Comparison of ENCODE assay signal across 8 cellular contexts in genomic region chr5:72394688-72395087, GRCh38.
DNase-seq lines count a peak whose midpoint lies in the region; ATAC-seq and TF ChIP-seq lines count a peak whose summit lies in the region.

No MANE protein-coding gene starts in this region.

- no peaks in the 10 kb centered on the region for H3K9me3 Mint-ChIP-seq in activated CD4-positive, alpha-beta T cell treated with anti-CD3 and anti-CD28 coated beads for 36 hours (ENCODE audit: low read depth)
- peaks cover 0 to 13% (median 3%) of the 10 kb centered on the region in 8 donors for H3K9me3 Mint-ChIP-seq in CD4-positive, alpha-beta memory T cell

- H3K4me3 ChIP-seq in epithelial cell of esophagus (ENCODE audit: low read length) (no peak overlapping the region), thyroid gland (replicated peaks in 1 of 3) (no peak overlapping the region)
- H3K4me3 ChIP-seq in CD4-positive, alpha-beta memory T cell (ENCODE audit: low read length in 2 of 2), result no peak overlapping the region

- H3K27ac ChIP-seq in thyroid gland, result no peak overlapping the region
- H3K27ac ChIP-seq in CD4-positive, alpha-beta memory T cell (ENCODE audit: low read depth, low read length), result no peak overlapping the region

- DNase-seq in activated CD4-positive, alpha-beta T cell treated with anti-CD3 and anti-CD28 coated beads for 36 hours, result peak; percentile 7
- no peak for DNase-seq in activated CD4-positive, alpha-beta T cell treated with anti-CD3 and anti-CD28 coated beads, Interleukin-2, amount 50 U/mL, for 4 hours
- DNase-seq in M059J (ENCODE audit: low read depth) (peak; percentile 54), epithelial cell of esophagus (ENCODE audit: low read depth) (no peak), thyroid gland (no peak)
- DNase-seq in CD4-positive, alpha-beta memory T cell, result no peak
- no peak for DNase-seq in stimulated activated naive CD4-positive, alpha-beta T cell (lab: John Stamatoyannopoulos, UW)

- CTCF ChIA-PET in activated CD4-positive, alpha-beta T cell treated with anti-CD3 and anti-CD28 coated beads for 36 hours (lab: Charles Lee), result interaction anchor here (0.8 to 1.3 kb wide), 2 partner anchors 8 to 9 kb away, joined by 3 to 4 read pairs; no protein-coding TSS in a partner anchor
- CTCF ChIA-PET in CD4-positive, alpha-beta memory T cell (lab: Charles Lee; ENCODE audit: partially characterized antibody), result no interaction called here

- intact Hi-C loops in activated CD4-positive, alpha-beta T cell treated with anti-CD3 and anti-CD28 coated beads for 36 hours (cut with DNase I, micrococcal nuclease), result loop anchor here in 1 of 2 experiments (10.0 kb wide), 1 partner anchor 130 kb away; no protein-coding TSS in a partner anchor
- intact Hi-C loops in thyroid gland (cut with DNase I), result no loop called here
- intact Hi-C loops in CD4-positive, alpha-beta memory T cell (cut with micrococcal nuclease), result no loop called here

- no peak overlapping the region for H3K27ac Mint-ChIP-seq in activated CD4-positive, alpha-beta T cell treated with anti-CD3 and anti-CD28 coated beads for 36 hours
- H3K27ac Mint-ChIP-seq in CD4-positive, alpha-beta memory T cell, result no peak overlapping the region

- 38 to 41% methylated on average over 2 of the region's 2 CpGs for WGBS in thyroid gland, 2 donors

- no peaks in the 10 kb centered on the region for H3K27me3 ChIP-seq in thyroid gland
- H3K27me3 ChIP-seq in CD4-positive, alpha-beta memory T cell (ENCODE audit: insufficient read depth, low read length), result no peaks in the 10 kb centered on the region

- no peaks in the 10 kb centered on the region for H3K9me3 ChIP-seq in thyroid gland
- H3K9me3 ChIP-seq in CD4-positive, alpha-beta memory T cell (ENCODE audit: control insufficient read depth in 1 of 2, low read length in 2 of 2), result no peaks in the 10 kb centered on the region

- TF ChIP-seq CTCF in epithelial cell of esophagus (IDR thresholded peaks at IDR 0.05; ENCODE audit: insufficient read depth, low read depth, low read length, missing control alignments), result peak; percentile 43
- peak in 4 of 6 experiments; percentile 13 to 35 (median 21) for TF ChIP-seq CTCF in thyroid gland (IDR thresholded peaks at IDR 0.05)

- H3K36me3 Mint-ChIP-seq in activated CD4-positive, alpha-beta T cell treated with anti-CD3 and anti-CD28 coated beads for 36 hours (ENCODE audit: low read depth), result no peaks in the 10 kb centered on the region
- H3K36me3 Mint-ChIP-seq in CD4-positive, alpha-beta memory T cell, result no peaks in the 10 kb centered on the region

- no peak for TF ChIP-seq POLR2A in thyroid gland (IDR thresholded peaks at IDR 0.05)

- no peaks in the 10 kb centered on the region for H3K4me1 Mint-ChIP-seq in activated CD4-positive, alpha-beta T cell treated with anti-CD3 and anti-CD28 coated beads for 36 hours
- no peaks in the 10 kb centered on the region for H3K4me1 Mint-ChIP-seq in CD4-positive, alpha-beta memory T cell

- no peak for ATAC-seq in activated CD4-positive, alpha-beta T cell treated with anti-CD3 and anti-CD28 coated beads for 36 hours
- ATAC-seq in GM21390 (IDR thresholded peaks at IDR 0.05; ENCODE audit: unreplicated experiment), result no peak

- peaks cover 22% of the 10 kb centered on the region for H3K27me3 Mint-ChIP-seq in activated CD4-positive, alpha-beta T cell treated with anti-CD3 and anti-CD28 coated beads for 36 hours
- H3K27me3 Mint-ChIP-seq in CD4-positive, alpha-beta memory T cell, result peaks cover 10 to 14% of the 10 kb centered on the region in 2 donors

- POLR2A ChIA-PET in activated CD4-positive, alpha-beta T cell treated with anti-CD3 and anti-CD28 coated beads for 36 hours (lab: Charles Lee), result no interaction called here
- POLR2A ChIA-PET in CD4-positive, alpha-beta memory T cell (lab: Charles Lee; ENCODE audit: partially characterized antibody), result no interaction called here

- peaks cover 0 to 19% of the 10 kb centered on the region in 2 donors for H3K4me1 ChIP-seq in thyroid gland
- H3K4me1 ChIP-seq in CD4-positive, alpha-beta memory T cell (ENCODE audit: insufficient read depth, low read length), result no peaks in the 10 kb centered on the region

- H3K36me3 ChIP-seq in thyroid gland, result no peaks in the 10 kb centered on the region
- H3K36me3 ChIP-seq in CD4-positive, alpha-beta memory T cell (ENCODE audit: insufficient read depth, low read length), result no peaks in the 10 kb centered on the region

- H3K4me3 Mint-ChIP-seq in activated CD4-positive, alpha-beta T cell treated with anti-CD3 and anti-CD28 coated beads for 36 hours, result no peak overlapping the region
- H3K4me3 Mint-ChIP-seq in CD4-positive, alpha-beta memory T cell, result no peak overlapping the region

Comparison
In these comparisons a context has a peak if more than half of its experiments do, and no peak if none do; other contexts are left out.
1. DNase-seq: peak in activated CD4-positive, alpha-beta T cell treated with anti-CD3 and anti-CD28 coated beads for 36 hours (single experiment) and M059J (single experiment); none in activated CD4-positive, alpha-beta T cell treated with anti-CD3 and anti-CD28 coated beads, Interleukin-2, amount 50 U/mL, for 4 hours (0 of 2), epithelial cell of esophagus (single experiment), thyroid gland (0 of 2), CD4-positive, alpha-beta memory T cell (0 of 5) and stimulated activated naive CD4-positive, alpha-beta T cell (0 of 6).